In genomic region chr14:26598081-26598671, GRCh38 we compare ENCODE assay signal across 8 cellular contexts. TPM values are rescaled to one million over a fixed set of nuclear protein-coding genes. Genes with fewer than 3 reads are reported as not detected.
DNase-seq lines count a peak whose midpoint lies in the region; ATAC-seq, FAIRE-seq and TF ChIP-seq lines count a peak whose summit lies in the region.

No MANE protein-coding gene starts in this region.

- DNase-seq in A549 (ENCODE audit: low read depth in 1 of 2, low spot score in 1 of 2): peak; percentile 57 to 93
- peak; percentile 86 for DNase-seq in HCEC 1CT
- DNase-seq in NCI-H345 (lab: John Stamatoyannopoulos, UW): peak; percentile 91
- peak; percentile 65 for DNase-seq in amniotic stem cell (lab: John Stamatoyannopoulos, UW)
- peak; percentile 76 for DNase-seq in left cardiac atrium
- DNase-seq in osteocyte (ENCODE audit: extremely low spot score, unreplicated experiment): peak; percentile 90
- no peak for DNase-seq in RPMI8226

- no peaks in the 10 kb centered on the region for H3K9me3 Mint-ChIP-seq in osteocyte (ENCODE audit: unreplicated experiment)

- peaks cover 50% of the 10 kb centered on the region for H3K27me3 Mint-ChIP-seq in osteocyte (ENCODE audit: unreplicated experiment)

- H3K4me1 Mint-ChIP-seq in osteocyte (ENCODE audit: unreplicated experiment): peaks cover 13% of the 10 kb centered on the region

- peak overlapping the region; percentile 72 for H3K4me2 ChIP-seq in A549

- POLR2A ChIA-PET in A549 (lab: Yijun Ruan, JAX): interaction anchor here (0.6 to 0.7 kb wide), 2 partner anchors 73 to 331 kb away, joined by 5 to 14 read pairs; no protein-coding TSS in a partner anchor

- CTCF ChIA-PET in A549 (lab: Yijun Ruan, JAX): interaction anchor here (1.2 kb wide), 1 partner anchor 386 kb away, joined by 3 read pairs; no protein-coding TSS in a partner anchor

- intact Hi-C loops in left cardiac atrium (cut with DNase I): no loop called here

- H3K4me1 ChIP-seq in A549: peaks cover 12% of the 10 kb centered on the region; the same call in 2 of the 3 replicates

- no peaks in the 10 kb centered on the region for H3K9me3 ChIP-seq in A549

- FAIRE-seq in A549 (lab: Jason Lieb, UNC): no peak

- peak overlapping the region; percentile 91 for H3K4me3 Mint-ChIP-seq in osteocyte (ENCODE audit: unreplicated experiment)

- 0% methylated on average over 19 of the region's 54 CpGs for WGBS in A549 (ENCODE audit: missing lambda C conversion rate)

- peak overlapping the region; percentile 2 for H3K27ac Mint-ChIP-seq in osteocyte (ENCODE audit: unreplicated experiment)

- peak overlapping the region; percentile 89 to 95 for H3K27ac ChIP-seq in A549

- peak overlapping the region; percentile 60 for H3K4me3 ChIP-seq in A549

- no peak for TF ChIP-seq CTCF in A549 (IDR thresholded peaks at IDR 0.05)
- TF ChIP-seq CTCF in osteocyte (IDR thresholded peaks at IDR 0.05): no peak

- ATAC-seq in A549: peak; percentile 89 to 92
- ATAC-seq in left cardiac atrium: peak; percentile 91 to 95
- ATAC-seq in HG03457 (IDR thresholded peaks at IDR 0.05; ENCODE audit: unreplicated experiment): no peak

- no peak for TF ChIP-seq RAD21 in A549 (conservative IDR thresholded peaks at IDR 0.05 in 1 of 2, IDR thresholded peaks at IDR 0.05 in 1 of 2)

- no peak for TF ChIP-seq EP300 in A549 (IDR thresholded peaks at IDR 0.05)

- H3K36me3 Mint-ChIP-seq in osteocyte (ENCODE audit: unreplicated experiment): no peaks in the 10 kb centered on the region

- TF ChIP-seq POLR2A in A549 (IDR thresholded peaks at IDR 0.05; ENCODE audit: low read length): no peak; the same call in 1 of the 2 replicates

TF ChIP-seq in A549, 52 proteins besides CTCF, POLR2A, EP300 and RAD21:
- TF ChIP-seq USF2 (IDR thresholded peaks at IDR 0.05): no peak
- no peak for TF ChIP-seq RFX5 (IDR thresholded peaks at IDR 0.05)
- TF ChIP-seq CBX8 (IDR thresholded peaks at IDR 0.05): no peak
- no peak for TF ChIP-seq ZFP36 (IDR thresholded peaks at IDR 0.05; ENCODE audit: borderline replicate concordance, partially characterized antibody)
- TF ChIP-seq CEBPB (IDR thresholded peaks at IDR 0.05): no peak
- no peak for TF ChIP-seq MAZ (IDR thresholded peaks at IDR 0.05; ENCODE audit: borderline replicate concordance, low read depth, low read length)
- TF ChIP-seq CHD2 (IDR thresholded peaks at IDR 0.05; ENCODE audit: low read length, partially characterized antibody): no peak
- TF ChIP-seq POLR2AphosphoS2 (conservative IDR thresholded peaks at IDR 0.05; ENCODE audit: low read length): no peak
- 0 out of 3 replicates have a peak, but pooled peaks have one; percentile 21 for TF ChIP-seq BCL3 (IDR thresholded peaks at IDR 0.05)
- no peak for TF ChIP-seq TP53 (CRISPR knock-in tag; IDR thresholded peaks at IDR 0.05)
- no peak for TF ChIP-seq HMGXB4 (CRISPR knock-in tag; IDR thresholded peaks at IDR 0.05; ENCODE audit: borderline replicate concordance)
- no peak for TF ChIP-seq NFE2L2 (conservative IDR thresholded peaks at IDR 0.05; ENCODE audit: low read length)
- TF ChIP-seq PBX3 (IDR thresholded peaks at IDR 0.05): peak; percentile 95
- no peak for TF ChIP-seq EHMT2 (IDR thresholded peaks at IDR 0.05; ENCODE audit: low read depth)
- no peak for TF ChIP-seq EHF (CRISPR knock-in tag; IDR thresholded peaks at IDR 0.05)
- TF ChIP-seq FOSL2 (IDR thresholded peaks at IDR 0.05): no peak
- TF ChIP-seq FOSL2 (CRISPR knock-in tag; IDR thresholded peaks at IDR 0.05): no peak
- no peak for TF ChIP-seq MYC (IDR thresholded peaks at IDR 0.05; ENCODE audit: borderline replicate concordance, low read length)
- no peak for TF ChIP-seq HES2 (IDR thresholded peaks at IDR 0.05)
- peak; percentile 32; the same call in 1 of the 2 replicates for TF ChIP-seq MAX (IDR thresholded peaks at IDR 0.05)
- peak in 1 of 2 experiments; percentile 58; a peak in 2 of 5 replicates for TF ChIP-seq JUN (IDR thresholded peaks at IDR 0.05)
- no peak for TF ChIP-seq REST (IDR thresholded peaks at IDR 0.05)
- TF ChIP-seq MAFK (IDR thresholded peaks at IDR 0.05; ENCODE audit: partially characterized antibody): no peak
- TF ChIP-seq KDM5A (IDR thresholded peaks at IDR 0.05): no peak
- TF ChIP-seq GATA3 (IDR thresholded peaks at IDR 0.05; ENCODE audit: borderline replicate concordance): no peak

RNA-seq across cellular contexts. Expression of gene NOVA1, which starts 0.3 kb away (rescaled TPM):
- polyA plus RNA-seq in A549 (2011; rRNA removed) (9.8 and 17.1 TPM in 2 replicates), A549 (2017; fragmentation: RNase III; extraction: RNeasy Plus Mini Kit Qiagen cat#74134 plus additional on column Dnase treatment) (5.0 to 5.1 TPM (median 5.0 TPM) in 3 replicates)
- polyA plus RNA-seq in A549 (2012; cell fraction: cytosol; rRNA removed): 3.5 and 3.6 TPM in 2 replicates
- 2.3 and 3.2 TPM in 2 replicates for polyA plus RNA-seq in A549 (2012; cell fraction: nucleus; rRNA removed)
- 9.3 and 11.3 TPM in 2 replicates for polyA minus RNA-seq in A549 (2011; rRNA and poly(A)+ RNA removed)
- total RNA-seq in left cardiac atrium (1 to 10 TPM; 2.9 to 4.8 TPM), osteocyte (1.5 and 1.9 TPM in 2 replicates)
